In the genomic region with DNA sequence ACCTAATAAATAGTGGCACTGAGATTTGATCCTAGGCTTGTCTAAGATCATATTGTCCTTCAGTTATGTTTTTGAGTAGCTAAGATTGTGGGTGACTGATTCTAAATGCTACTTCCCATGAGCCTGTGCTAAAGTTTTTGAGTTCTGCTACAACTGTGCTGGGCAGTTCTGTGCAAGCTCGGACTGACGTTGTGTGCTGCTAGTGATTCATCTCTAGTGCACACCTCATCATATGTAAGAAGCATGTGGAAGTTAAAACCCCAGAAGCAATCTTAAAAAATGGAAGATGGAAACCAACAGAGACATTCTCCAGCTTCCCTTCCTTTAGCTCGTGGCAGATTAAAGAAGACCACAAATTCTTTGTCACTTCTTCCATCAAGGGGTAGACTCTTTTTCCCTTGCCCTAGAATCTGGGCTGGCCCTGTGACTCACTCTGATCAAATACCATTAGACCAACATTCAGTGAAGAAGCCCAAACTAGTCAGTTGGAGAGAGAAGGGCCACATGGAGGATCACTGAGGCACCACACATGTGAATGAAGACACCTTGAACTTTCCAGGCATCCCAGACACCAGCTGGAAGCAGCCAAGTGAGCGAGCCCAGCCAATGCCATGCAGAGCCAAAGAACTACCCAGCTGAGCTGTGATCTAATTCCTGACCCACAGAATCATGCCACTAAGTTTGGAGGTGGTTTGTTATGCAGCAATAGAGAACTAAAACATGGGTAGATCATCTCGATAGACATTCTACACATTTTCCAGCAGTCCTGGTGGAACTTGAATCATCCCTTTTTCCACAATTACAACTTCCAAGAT, we compare ENCODE assay signal across 17 cellular contexts. TPM values are rescaled to one million over a fixed set of nuclear protein-coding genes. Genes with fewer than 3 reads are reported as not detected.
"Had no signal": no experiment of that assay in that cellular context is flagged by ENCODE, and none has a peak within 500 bp of the region (broad histone marks: within the 10 kb centered on the region; RNA-seq: fewer than 3 reads in every experiment).

No MANE protein-coding gene starts in this region.

- DNase-seq: activated CD4-positive, alpha-beta T cell treated with anti-CD3 and anti-CD28 coated beads, Interleukin-2, amount 10 ng/mL, durations not matched to agents 7 days and 5 days; activated CD8-positive, alpha-beta memory T cell treated with anti-CD3 and anti-CD28 coated beads, Interleukin-2, amount 50 U/mL, for 4 hours; activated naive CD4-positive, alpha-beta T cell treated with anti-CD3 and anti-CD28 coated beads for 36 hours; activated T-cell treated with anti-CD3 and anti-CD28 coated beads, Interleukin-2, amount 50 U/mL, for 4 hours; cerebellar nuclear complex; effector CD4-positive, alpha-beta T cell; esophagus squamous epithelium; glutamatergic neuron; hippocampal formation; islet precursor cell; stimulated activated CD4-positive, alpha-beta T cell treated with anti-CD3 and anti-CD28 coated beads, Interleukin-2, amount 100 ng/mL, for 24 hours; stimulated activated naive CD4-positive, alpha-beta T cell treated with Interleukin-2 at 50 U/mL for 16 hours; T-helper 1 cell; T-helper 9 cell had no signal

- ATAC-seq: activated T-cell treated with anti-CD3 and anti-CD28 coated beads, Interleukin-2, amount 50 U/mL, for 4 hours; left lobe of liver; natural killer cell treated with Interleukin-12 subunit alpha and Interleukin-12 subunit beta and Interleukin-15 and Interleukin-18, amount 100 ng/mL, for 72 hours had no signal

- H3K27ac Mint-ChIP-seq: activated CD4-positive, alpha-beta T cell treated with anti-CD3 and anti-CD28 coated beads, Interleukin-2, amount 10 ng/mL, durations not matched to agents 7 days and 5 days; activated naive CD4-positive, alpha-beta T cell treated with anti-CD3 and anti-CD28 coated beads for 36 hours; mesothelial cell of epicardium; natural killer cell treated with Interleukin-12 subunit alpha and Interleukin-12 subunit beta and Interleukin-15 and Interleukin-18, amount 100 ng/mL, for 72 hours had no signal

- H3K4me1 Mint-ChIP-seq: activated CD4-positive, alpha-beta T cell treated with anti-CD3 and anti-CD28 coated beads, Interleukin-2, amount 10 ng/mL, durations not matched to agents 7 days and 5 days; mesothelial cell of epicardium had no signal

- H3K9me3 Mint-ChIP-seq: activated CD4-positive, alpha-beta T cell treated with anti-CD3 and anti-CD28 coated beads, Interleukin-2, amount 10 ng/mL, durations not matched to agents 7 days and 5 days; activated naive CD4-positive, alpha-beta T cell treated with anti-CD3 and anti-CD28 coated beads for 36 hours; activated T-cell treated with anti-CD3 and anti-CD28 coated beads, Interleukin-2, amount 50 U/mL, for 4 hours; natural killer cell treated with Interleukin-12 subunit alpha and Interleukin-12 subunit beta and Interleukin-15 and Interleukin-18, amount 100 ng/mL, for 72 hours had no signal

- H3K4me3 Mint-ChIP-seq: activated CD4-positive, alpha-beta T cell treated with anti-CD3 and anti-CD28 coated beads, Interleukin-2, amount 10 ng/mL, durations not matched to agents 7 days and 5 days; activated naive CD4-positive, alpha-beta T cell treated with anti-CD3 and anti-CD28 coated beads for 36 hours; activated T-cell treated with anti-CD3 and anti-CD28 coated beads, Interleukin-2, amount 50 U/mL, for 4 hours; mesothelial cell of epicardium; natural killer cell treated with Interleukin-12 subunit alpha and Interleukin-12 subunit beta and Interleukin-15 and Interleukin-18, amount 100 ng/mL, for 72 hours had no signal

RNA-seq across cellular contexts. Expression of gene ARHGAP6, which starts 16.8 kb away (rescaled TPM):
- total RNA-seq: activated CD4-positive, alpha-beta T cell treated with anti-CD3 and anti-CD28 coated beads, Interleukin-2, amount 10 ng/mL, durations not matched to agents 7 days and 5 days; activated naive CD4-positive, alpha-beta T cell treated with anti-CD3 and anti-CD28 coated beads for 36 hours had no signal
